In genomic region chr11:119710417-119710816, GRCh38 we compare ENCODE assay signal across 19 cellular contexts.
"Had no signal": no experiment of that assay in that cellular context is flagged by ENCODE, and none has a peak within 500 bp of the region (broad histone marks: within the 10 kb centered on the region; RNA-seq: fewer than 3 reads in every experiment).

No MANE protein-coding gene starts in this region.

- DNase-seq: activated CD4-positive, alpha-beta T cell treated with anti-CD3 and anti-CD28 coated beads, Interleukin-2, amount 10 ng/mL, durations not matched to agents 7 days and 5 days; activated gamma-delta T cell treated with Interleukin-2 at 50 U/mL for 16 hours; activated T-cell treated with anti-CD3 and anti-CD28 coated beads, Interleukin-2, amount 50 U/mL, for 1 hour; effector CD4-positive, alpha-beta T cell; erythroblast; immature natural killer cell; left lung; naive thymus-derived CD4-positive, alpha-beta T cell; small intestine; stimulated activated CD4-positive, alpha-beta T cell treated with anti-CD3 and anti-CD28 coated beads, Interleukin-2, amount 100 ng/mL, for 24 hours; stomach; transverse colon had no signal

- H3K36me3 ChIP-seq: left lung, stomach, transverse colon, vagina had no signal

- H3K27ac Mint-ChIP-seq: activated CD4-positive, alpha-beta T cell treated with anti-CD3 and anti-CD28 coated beads, Interleukin-2, amount 10 ng/mL, durations not matched to agents 7 days and 5 days; activated naive CD4-positive, alpha-beta T cell treated with anti-CD3 and anti-CD28 coated beads, Interleukin-2, amount 50 U/mL, for 24 hours; immature natural killer cell; naive thymus-derived CD4-positive, alpha-beta T cell; stimulated activated memory B cell treated with anti-CD40 and anti-IgM and Interleukin-4, amounts not matched to agents 10 μg/mL and 1 μg/mL and 100 μg/mL, for 72 hours had no signal

- H3K4me3 ChIP-seq: body of pancreas, left lung, lung, stomach, suprapubic skin, transverse colon, vagina had no signal

- H3K27ac ChIP-seq: body of pancreas, left lung, stomach, suprapubic skin, transverse colon, vagina had no signal

- H3K4me3 Mint-ChIP-seq: activated CD4-positive, alpha-beta T cell treated with anti-CD3 and anti-CD28 coated beads, Interleukin-2, amount 10 ng/mL, durations not matched to agents 7 days and 5 days; activated naive CD4-positive, alpha-beta T cell treated with anti-CD3 and anti-CD28 coated beads, Interleukin-2, amount 50 U/mL, for 24 hours; naive thymus-derived CD4-positive, alpha-beta T cell; stimulated activated memory B cell treated with anti-CD40 and anti-IgM and Interleukin-4, amounts not matched to agents 10 μg/mL and 1 μg/mL and 100 μg/mL, for 72 hours had no signal

- H3K36me3 Mint-ChIP-seq: activated naive CD4-positive, alpha-beta T cell treated with anti-CD3 and anti-CD28 coated beads, Interleukin-2, amount 50 U/mL, for 24 hours had no signal

- H3K9me3 Mint-ChIP-seq: activated CD4-positive, alpha-beta T cell treated with anti-CD3 and anti-CD28 coated beads, Interleukin-2, amount 10 ng/mL, durations not matched to agents 7 days and 5 days; activated naive CD4-positive, alpha-beta T cell treated with anti-CD3 and anti-CD28 coated beads, Interleukin-2, amount 50 U/mL, for 24 hours; immature natural killer cell; stimulated activated memory B cell treated with anti-CD40 and anti-IgM and Interleukin-4, amounts not matched to agents 10 μg/mL and 1 μg/mL and 100 μg/mL, for 72 hours had no signal

- H3K27me3 ChIP-seq: body of pancreas, left lung, stomach, suprapubic skin, transverse colon, vagina had no signal

- H3K4me1 Mint-ChIP-seq: activated CD4-positive, alpha-beta T cell treated with anti-CD3 and anti-CD28 coated beads, Interleukin-2, amount 10 ng/mL, durations not matched to agents 7 days and 5 days; activated naive CD4-positive, alpha-beta T cell treated with anti-CD3 and anti-CD28 coated beads, Interleukin-2, amount 50 U/mL, for 24 hours; stimulated activated memory B cell treated with anti-CD40 and anti-IgM and Interleukin-4, amounts not matched to agents 10 μg/mL and 1 μg/mL and 100 μg/mL, for 72 hours had no signal

- ATAC-seq: activated CD4-positive, CD25-positive, alpha-beta regulatory T cell treated with anti-CD3 and anti-CD28 coated beads, Interleukin-2, amount 50 U/mL, for 24 hours; body of pancreas; naive thymus-derived CD4-positive, alpha-beta T cell had no signal

- H3K9me3 ChIP-seq: body of pancreas, left lung, stomach, suprapubic skin, transverse colon, vagina had no signal
